Comparison of ENCODE assay signal across 5 cellular contexts in the genomic region with DNA sequence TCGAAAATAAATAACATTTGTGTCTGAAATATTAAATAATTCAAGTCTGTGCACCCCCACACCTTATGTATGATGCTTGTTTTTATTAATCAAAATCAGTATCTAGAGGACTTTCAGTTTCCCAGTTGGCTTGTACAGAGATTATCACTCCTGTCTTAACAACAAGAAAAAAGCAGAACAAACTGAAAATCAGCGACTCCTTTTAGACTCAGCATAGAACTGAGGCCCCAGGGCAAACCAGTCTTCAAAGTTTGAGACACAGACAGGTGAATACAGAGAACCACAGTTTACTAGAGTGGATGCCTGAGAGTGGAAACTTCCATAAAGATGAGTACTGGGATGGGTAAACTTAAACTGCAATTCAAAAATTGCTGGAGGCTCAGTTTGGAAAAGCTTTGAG.
"Had no signal": no experiment of that assay in that cellular context is flagged by ENCODE, and none has a peak within 500 bp of the region (broad histone marks: within the 10 kb centered on the region; RNA-seq: fewer than 3 reads in every experiment).

No MANE protein-coding gene starts in this region.

- DNase-seq: H9, HCEC 1CT, IMR-90 had no signal

- ATAC-seq: GM23338, K562 had no signal

- H3K4me1 Mint-ChIP-seq: GM23338, H9 had no signal

- H3K9me3 Mint-ChIP-seq: GM23338 had no signal

- H3K4me3 Mint-ChIP-seq: GM23338, H9 had no signal

- H3K4me3 ChIP-seq: GM23338, K562 had no signal

- H3K27ac Mint-ChIP-seq: GM23338, H9 had no signal
